Comparison of ENCODE assay signal across 24 cellular contexts in genomic region chr15:51876169-51876568, GRCh38. TPM values are rescaled to one million over a fixed set of nuclear protein-coding genes. Genes with fewer than 3 reads are reported as not detected.
DNase-seq lines count a peak whose midpoint lies in the region; ATAC-seq and TF ChIP-seq lines count a peak whose summit lies in the region.
"Had no signal": no experiment of that assay in that cellular context is flagged by ENCODE, and none has a peak within 500 bp of the region (broad histone marks: within the 10 kb centered on the region; RNA-seq: fewer than 3 reads in every experiment).

No MANE protein-coding gene starts in this region.

- H3K27ac ChIP-seq in left ventricle myocardium inferior (replicated peaks) (peak overlapping the region; percentile 65), epithelial cell of prostate (peak overlapping the region; percentile 100), osteoblast (ENCODE audit: low read depth, low read length) (peak overlapping the region; percentile 96)
- H3K27ac ChIP-seq: BLaER1, SK-N-MC, thyroid gland had no signal

- H3K4me1 ChIP-seq in left ventricle myocardium inferior (peaks cover 60% of the 10 kb centered on the region), osteoblast (ENCODE audit: insufficient read depth, low read length) (peaks cover 42% of the 10 kb centered on the region)
- H3K4me1 ChIP-seq: BLaER1 had no signal

- TF ChIP-seq CTCF in left ventricle myocardium inferior (IDR thresholded peaks at IDR 0.05; ENCODE audit: borderline replicate concordance) (no peak), osteoblast (IDR thresholded peaks at IDR 0.05; ENCODE audit: extremely low read depth, low read depth, low read length) (no peak)

- H3K79me2 ChIP-seq in osteoblast (ENCODE audit: insufficient read depth, low read length), result peaks cover 31% of the 10 kb centered on the region

- no peaks in the 10 kb centered on the region for H4K20me1 ChIP-seq in osteoblast (ENCODE audit: insufficient read depth, low read length)
- H4K20me1 ChIP-seq: BLaER1 had no signal

- H3K36me3 ChIP-seq in left ventricle myocardium inferior (peaks cover 13% of the 10 kb centered on the region), osteoblast (ENCODE audit: insufficient read depth, low read length) (no peaks in the 10 kb centered on the region)
- H3K36me3 ChIP-seq: thyroid gland had no signal

- intact Hi-C loops in left ventricle myocardium inferior (cut with micrococcal nuclease), result no loop called here
- intact Hi-C loops in left cardiac atrium (cut with DNase I), result no loop called here

- no peak overlapping the region for H2AFZ ChIP-seq in osteoblast (ENCODE audit: low read length)

- ATAC-seq in left cardiac atrium (no peak), GM18511 (IDR thresholded peaks at IDR 0.05; ENCODE audit: unreplicated experiment) (no peak), HG03520 (IDR thresholded peaks at IDR 0.05; ENCODE audit: unreplicated experiment) (no peak)
- ATAC-seq: activated CD8-positive, alpha-beta T cell treated with anti-CD3 and anti-CD28 coated beads, Interleukin-2, amount 10 ng/mL, durations not matched to agents 7 days and 5 days; activated T-cell treated with anti-CD3 and anti-CD28 coated beads, Interleukin-2, amount 50 U/mL, for 72 hours; gastroesophageal sphincter; stimulated activated memory B cell treated with anti-CD40 and anti-IgM and Interleukin-4, amounts not matched to agents 10 μg/mL and 1 μg/mL and 100 μg/mL, for 72 hours had no signal

- DNase-seq in left ventricle myocardium inferior (no peak), left cardiac atrium (no peak), epithelial cell of prostate (ENCODE audit: low read depth, low spot score) (peak; percentile 37), osteoblast (ENCODE audit: insufficient read length, low spot score, missing footprints) (no peak), iPS-NIHi11 (ENCODE audit: low spot score) (no peak), retina (no peak)
- DNase-seq: activated CD8-positive, alpha-beta T cell treated with anti-CD3 and anti-CD28 coated beads, Interleukin-2, amount 10 ng/mL, durations not matched to agents 7 days and 5 days; activated naive CD8-positive, alpha-beta T cell treated with anti-CD3 and anti-CD28 coated beads for 36 hours; activated T-cell treated with anti-CD3 and anti-CD28 coated beads, Interleukin-2, amount 50 U/mL, for 72 hours; cortex of kidney; HCEC 1CT; left colon; NCI-H187; NCI-H226; NCI-H82; nucleus accumbens; thyroid gland had no signal

- H3K4me2 ChIP-seq in osteoblast (ENCODE audit: insufficient read depth, low read length), result no peak overlapping the region
- H3K4me2 ChIP-seq: BLaER1 had no signal

- H3K4me3 ChIP-seq in left ventricle myocardium inferior (no peak overlapping the region), osteoblast (ENCODE audit: insufficient read depth, low read length) (no peak overlapping the region)
- H3K4me3 ChIP-seq: BLaER1, gastroesophageal sphincter, right atrium auricular region, SK-N-MC, thyroid gland had no signal

- H3K9me3 ChIP-seq in left ventricle myocardium inferior (replicated peaks) (no peaks in the 10 kb centered on the region), osteoblast (ENCODE audit: low read depth, low read length) (no peaks in the 10 kb centered on the region)
- H3K9me3 ChIP-seq: BLaER1, gastroesophageal sphincter, right atrium auricular region, thyroid gland had no signal

- H3K27me3 ChIP-seq in left ventricle myocardium inferior (ENCODE audit: low read depth) (no peaks in the 10 kb centered on the region), osteoblast (ENCODE audit: insufficient read depth, low read length) (no peaks in the 10 kb centered on the region)
- H3K27me3 ChIP-seq: BLaER1, gastroesophageal sphincter, right atrium auricular region, thyroid gland had no signal

RNA-seq across cellular contexts. Expression of gene TMOD3, which starts 46.7 kb away (rescaled TPM):
- total RNA-seq in left ventricle myocardium inferior (30.9 TPM), left cardiac atrium (10 to 100 TPM; 22.7 to 23.9 TPM), osteoblast (44.5 and 49.8 TPM in 2 replicates)
